Comparison of ENCODE assay signal across 8 cellular contexts in the genomic region with DNA sequence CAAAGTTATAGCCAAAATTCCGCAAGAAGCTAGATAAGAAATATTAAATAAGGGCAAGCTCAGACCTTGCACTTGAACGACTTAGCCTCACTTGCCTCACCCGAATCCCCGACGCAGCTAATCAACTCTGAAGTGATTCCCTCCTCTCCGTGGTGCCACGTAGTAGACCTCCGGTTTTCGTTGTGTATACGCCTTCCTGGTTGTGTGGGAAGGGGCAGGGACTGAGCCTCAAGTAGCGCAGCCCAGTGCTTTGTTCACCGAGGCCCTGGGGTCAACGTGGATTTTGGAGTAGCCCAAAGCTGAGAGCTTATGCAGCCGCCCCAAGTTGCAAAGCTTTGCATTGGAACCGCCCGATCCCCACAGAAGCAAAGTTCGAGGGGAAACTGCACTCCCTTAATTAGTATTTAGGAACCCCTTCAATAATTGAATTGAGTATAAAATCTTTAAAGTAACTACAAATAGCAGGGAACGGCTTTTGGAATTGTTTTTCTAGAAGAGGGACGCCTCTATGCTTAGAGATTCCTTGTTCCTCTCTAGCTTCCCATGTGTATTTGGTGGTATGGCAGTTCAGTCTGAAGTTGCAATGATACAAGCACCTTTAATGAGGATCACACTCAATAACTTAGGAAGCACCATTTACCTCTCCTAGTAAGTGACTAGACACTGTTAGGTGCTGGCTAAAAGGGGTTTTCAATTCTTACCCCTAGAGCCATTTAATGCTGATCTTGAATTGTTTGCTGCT. TPM values are rescaled to one million over a fixed set of nuclear protein-coding genes. Genes with fewer than 3 reads are reported as not detected.
DNase-seq lines count a peak whose midpoint lies in the region; TF ChIP-seq lines count a peak whose summit lies in the region.

No MANE protein-coding gene starts in this region.

- no peaks in the 10 kb centered on the region for H3F3A ChIP-seq in neural progenitor cell (ENCODE audit: low read depth)

- H3K9me3 ChIP-seq in HUES64 (ENCODE audit: insufficient read depth, low read depth, low read length) (no peaks in the 10 kb centered on the region), esophagus muscularis mucosa (no peaks in the 10 kb centered on the region), neural progenitor cell (ENCODE audit: low read depth) (no peaks in the 10 kb centered on the region), uterus (no peaks in the 10 kb centered on the region)

- H3K9ac ChIP-seq in HUES64 (ENCODE audit: low read depth, low read length) (peak overlapping the region; percentile 59), neural progenitor cell (no peak overlapping the region)

- H3K4me3 Mint-ChIP-seq in neural progenitor cell, result peak overlapping the region; percentile 88

- H3K36me3 Mint-ChIP-seq in neural progenitor cell, result no peaks in the 10 kb centered on the region

- H3K27me3 ChIP-seq in HUES64 (ENCODE audit: insufficient read depth, low read length) (peaks cover 14% of the 10 kb centered on the region), esophagus muscularis mucosa (peaks cover 0 to 13% (median 6%) of the 10 kb centered on the region in 4 donors), neural progenitor cell (peaks cover 19% of the 10 kb centered on the region), uterus (no peaks in the 10 kb centered on the region)

- H3K4me1 ChIP-seq in HUES64 (ENCODE audit: insufficient read depth, low read length) (peaks cover 2% of the 10 kb centered on the region; the same call in 1 of the 2 replicates), esophagus muscularis mucosa (peaks cover 0 to 14% (median 11%) of the 10 kb centered on the region in 4 donors), neural progenitor cell (no peaks in the 10 kb centered on the region), uterus (no peaks in the 10 kb centered on the region)

- 0% methylated on average over 13 of the region's 19 CpGs for WGBS in HUES64
- WGBS in esophagus muscularis mucosa, result 37% methylated on average over 18 of the region's 19 CpGs

- H3K4me1 Mint-ChIP-seq in neural progenitor cell, result peaks cover 17% of the 10 kb centered on the region

- H3K9me3 Mint-ChIP-seq in neural progenitor cell, result no peaks in the 10 kb centered on the region

- no peaks in the 10 kb centered on the region for H3K36me3 ChIP-seq in HUES64 (ENCODE audit: insufficient read depth, low read length)
- H3K36me3 ChIP-seq in esophagus muscularis mucosa, result no peaks in the 10 kb centered on the region
- H3K36me3 ChIP-seq in neural progenitor cell, result no peaks in the 10 kb centered on the region
- H3K36me3 ChIP-seq in uterus, result no peaks in the 10 kb centered on the region

- no peaks in the 10 kb centered on the region for H3K79me2 ChIP-seq in neural progenitor cell (ENCODE audit: low read depth)

- H3K27ac ChIP-seq in HUES64 (ENCODE audit: low read depth, low read length) (no peak overlapping the region), esophagus muscularis mucosa (replicated peaks in 1 of 4) (no peak overlapping the region), neural progenitor cell (no peak overlapping the region), uterus (no peak overlapping the region)

- H3K4me3 ChIP-seq in HUES64 (ENCODE audit: low read length) (peak overlapping the region; percentile 67), esophagus muscularis mucosa (peak overlapping the region; percentile 40 to 53 (median 44)), neural progenitor cell (peak overlapping the region; percentile 49), uterus (peak overlapping the region in 1 of 2 donors; percentile 2)

- TF ChIP-seq POLR2A in esophagus muscularis mucosa (IDR thresholded peaks at IDR 0.05; ENCODE audit: low read depth) (no peak), uterus (IDR thresholded peaks at IDR 0.05) (no peak)

- no peak for TF ChIP-seq CTCF in esophagus muscularis mucosa (IDR thresholded peaks at IDR 0.05)
- TF ChIP-seq CTCF in neural progenitor cell (IDR thresholded peaks at IDR 0.05), result no peak
- no peak for TF ChIP-seq CTCF in uterus (IDR thresholded peaks at IDR 0.05)

- H3K27ac Mint-ChIP-seq in neural progenitor cell, result no peak overlapping the region

- intact Hi-C loops in esophagus muscularis mucosa (cut with DNase I) (no loop called here), uterus (cut with DNase I; ENCODE audit: low total_unique reads) (no loop called here)

- H4K20me1 ChIP-seq in neural progenitor cell (ENCODE audit: low read depth), result no peaks in the 10 kb centered on the region

- H3K27me3 Mint-ChIP-seq in neural progenitor cell (ENCODE audit: insufficient read depth, low read depth), result peaks cover 4% of the 10 kb centered on the region

- peak; percentile 10 for DNase-seq in Ammon's horn (ENCODE audit: low spot score)
- no peak for DNase-seq in esophagus muscularis mucosa (ENCODE audit: extremely low spot score)
- peak; percentile 39 for DNase-seq in neural progenitor cell (ENCODE audit: low spot score)
- DNase-seq in A172 (ENCODE audit: low spot score), result no peak
- DNase-seq in uterus, result no peak
- DNase-seq in stimulated activated naive CD4-positive, alpha-beta T cell (lab: John Stamatoyannopoulos, UW), result no peak
- no peak for DNase-seq in NCI-H2029 treated with DMSO at 0.1 percent for 48 hours (lab: John Stamatoyannopoulos, UW)

- H3K4me2 ChIP-seq in neural progenitor cell, result peak overlapping the region; percentile 76

- TF ChIP-seq EP300 in esophagus muscularis mucosa (IDR thresholded peaks at IDR 0.05), result no peak

- H2AFZ ChIP-seq in neural progenitor cell (replicated peaks), result no peak overlapping the region

RNA-seq across cellular contexts. Expression of a gene that starts 55.7 kb away (rescaled TPM):
- 58.9 TPM for polyA plus RNA-seq in HUES64 (2013, experiment 1 of 2)
- polyA plus RNA-seq in HUES64 (2013, experiment 2 of 2), result 83.5 TPM
- 10 to 100 TPM; 11.4 to 22.8 (median 14.9) TPM for total RNA-seq in esophagus muscularis mucosa
- 12.0 and 13.7 TPM in 2 replicates for total RNA-seq in neural progenitor cell (ENCODE audit: low replicate concordance)
- 0.48 and 2.2 TPM in 2 replicates for total RNA-seq in A172 (2014; rRNA removed; shearing (Covaris generic))
- 100 to 1,000 TPM in 1 of 4 donors, 10 to 100 TPM in 3; 14.4 to 228 (median 32.4) TPM for total RNA-seq in uterus

Comparison
In these comparisons a context has a peak if more than half of its experiments do, and no peak if none do; other contexts are left out.
1. DNase-seq: peak in Ammon's horn (single experiment) and neural progenitor cell (single experiment); none in esophagus muscularis mucosa (single experiment), A172 (single experiment), uterus (0 of 2), stimulated activated naive CD4-positive, alpha-beta T cell (0 of 6) and NCI-H2029 treated with DMSO at 0.1 percent for 48 hours (single experiment).